ENCODE assay signal across 2 cellular contexts in genomic region chr11:4048340-4048739, GRCh38.
TF ChIP-seq lines count a peak whose summit lies in the region.

No MANE protein-coding gene starts in this region.

TF ChIP-seq in SK-N-SH, 30 proteins besides CTCF, POLR2A, EP300 and RAD21 (continued from another document):
- TF ChIP-seq PBX3 (IDR thresholded peaks at IDR 0.05) (no peak), ZBTB33 (IDR thresholded peaks at IDR 0.05; ENCODE audit: borderline replicate concordance, low read depth) (no peak), JUND (IDR thresholded peaks at IDR 0.05) (peak; percentile 22; the same call in 1 of the 2 replicates)

TF ChIP-seq in SK-N-SH treated with all-trans-retinoic acid at 6 μM for 48 hours, 23 proteins besides CTCF, POLR2A, EP300 and RAD21 (continued from another document):
- no peak for TF ChIP-seq GLIS3 (CRISPR knock-in tag; IDR thresholded peaks at IDR 0.05)
- TF ChIP-seq CREB5 (CRISPR knock-in tag; IDR thresholded peaks at IDR 0.05; ENCODE audit: low read depth), result no peak
- no peak for TF ChIP-seq ZFP30 (CRISPR knock-in tag; IDR thresholded peaks at IDR 0.05)
- TF ChIP-seq ZNF8 (CRISPR knock-in tag; IDR thresholded peaks at IDR 0.05), result no peak
- no peak for TF ChIP-seq TOX (CRISPR knock-in tag; IDR thresholded peaks at IDR 0.05; ENCODE audit: borderline replicate concordance)
- TF ChIP-seq PATZ1 (CRISPR knock-in tag; IDR thresholded peaks at IDR 0.05; ENCODE audit: borderline replicate concordance), result no peak
- TF ChIP-seq ZNF70 (CRISPR knock-in tag; IDR thresholded peaks at IDR 0.05), result no peak
- TF ChIP-seq TSHZ2 (CRISPR knock-in tag; IDR thresholded peaks at IDR 0.05), result no peak
- no peak for TF ChIP-seq ZC3H10 (CRISPR knock-in tag; IDR thresholded peaks at IDR 0.05)
- no peak for TF ChIP-seq PPARA (CRISPR knock-in tag; IDR thresholded peaks at IDR 0.05; ENCODE audit: borderline replicate concordance)
